Comparison of ENCODE assay signal across 1 cellular context in genomic region chr10:128440513-128441160, GRCh38.
TF ChIP-seq lines count a peak whose summit lies in the region.

No MANE protein-coding gene starts in this region.

TF ChIP-seq in GM23338, 12 proteins besides CTCF, POLR2A, EP300 and RAD21 (continued from another document):
- TF ChIP-seq, protein P1, sequence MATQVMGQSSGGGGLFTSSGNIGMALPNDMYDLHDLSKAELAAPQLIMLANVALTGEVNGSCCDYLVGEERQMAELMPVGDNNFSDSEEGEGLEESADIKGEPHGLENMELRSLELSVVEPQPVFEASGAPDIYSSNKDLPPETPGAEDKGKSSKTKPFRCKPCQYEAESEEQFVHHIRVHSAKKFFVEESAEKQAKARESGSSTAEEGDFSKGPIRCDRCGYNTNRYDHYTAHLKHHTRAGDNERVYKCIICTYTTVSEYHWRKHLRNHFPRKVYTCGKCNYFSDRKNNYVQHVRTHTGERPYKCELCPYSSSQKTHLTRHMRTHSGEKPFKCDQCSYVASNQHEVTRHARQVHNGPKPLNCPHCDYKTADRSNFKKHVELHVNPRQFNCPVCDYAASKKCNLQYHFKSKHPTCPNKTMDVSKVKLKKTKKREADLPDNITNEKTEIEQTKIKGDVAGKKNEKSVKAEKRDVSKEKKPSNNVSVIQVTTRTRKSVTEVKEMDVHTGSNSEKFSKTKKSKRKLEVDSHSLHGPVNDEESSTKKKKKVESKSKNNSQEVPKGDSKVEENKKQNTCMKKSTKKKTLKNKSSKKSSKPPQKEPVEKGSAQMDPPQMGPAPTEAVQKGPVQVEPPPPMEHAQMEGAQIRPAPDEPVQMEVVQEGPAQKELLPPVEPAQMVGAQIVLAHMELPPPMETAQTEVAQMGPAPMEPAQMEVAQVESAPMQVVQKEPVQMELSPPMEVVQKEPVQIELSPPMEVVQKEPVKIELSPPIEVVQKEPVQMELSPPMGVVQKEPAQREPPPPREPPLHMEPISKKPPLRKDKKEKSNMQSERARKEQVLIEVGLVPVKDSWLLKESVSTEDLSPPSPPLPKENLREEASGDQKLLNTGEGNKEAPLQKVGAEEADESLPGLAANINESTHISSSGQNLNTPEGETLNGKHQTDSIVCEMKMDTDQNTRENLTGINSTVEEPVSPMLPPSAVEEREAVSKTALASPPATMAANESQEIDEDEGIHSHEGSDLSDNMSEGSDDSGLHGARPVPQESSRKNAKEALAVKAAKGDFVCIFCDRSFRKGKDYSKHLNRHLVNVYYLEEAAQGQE (IDR thresholded peaks at IDR 0.05; ENCODE audit: unreplicated experiment), result no peak
- TF ChIP-seq, protein P2, sequence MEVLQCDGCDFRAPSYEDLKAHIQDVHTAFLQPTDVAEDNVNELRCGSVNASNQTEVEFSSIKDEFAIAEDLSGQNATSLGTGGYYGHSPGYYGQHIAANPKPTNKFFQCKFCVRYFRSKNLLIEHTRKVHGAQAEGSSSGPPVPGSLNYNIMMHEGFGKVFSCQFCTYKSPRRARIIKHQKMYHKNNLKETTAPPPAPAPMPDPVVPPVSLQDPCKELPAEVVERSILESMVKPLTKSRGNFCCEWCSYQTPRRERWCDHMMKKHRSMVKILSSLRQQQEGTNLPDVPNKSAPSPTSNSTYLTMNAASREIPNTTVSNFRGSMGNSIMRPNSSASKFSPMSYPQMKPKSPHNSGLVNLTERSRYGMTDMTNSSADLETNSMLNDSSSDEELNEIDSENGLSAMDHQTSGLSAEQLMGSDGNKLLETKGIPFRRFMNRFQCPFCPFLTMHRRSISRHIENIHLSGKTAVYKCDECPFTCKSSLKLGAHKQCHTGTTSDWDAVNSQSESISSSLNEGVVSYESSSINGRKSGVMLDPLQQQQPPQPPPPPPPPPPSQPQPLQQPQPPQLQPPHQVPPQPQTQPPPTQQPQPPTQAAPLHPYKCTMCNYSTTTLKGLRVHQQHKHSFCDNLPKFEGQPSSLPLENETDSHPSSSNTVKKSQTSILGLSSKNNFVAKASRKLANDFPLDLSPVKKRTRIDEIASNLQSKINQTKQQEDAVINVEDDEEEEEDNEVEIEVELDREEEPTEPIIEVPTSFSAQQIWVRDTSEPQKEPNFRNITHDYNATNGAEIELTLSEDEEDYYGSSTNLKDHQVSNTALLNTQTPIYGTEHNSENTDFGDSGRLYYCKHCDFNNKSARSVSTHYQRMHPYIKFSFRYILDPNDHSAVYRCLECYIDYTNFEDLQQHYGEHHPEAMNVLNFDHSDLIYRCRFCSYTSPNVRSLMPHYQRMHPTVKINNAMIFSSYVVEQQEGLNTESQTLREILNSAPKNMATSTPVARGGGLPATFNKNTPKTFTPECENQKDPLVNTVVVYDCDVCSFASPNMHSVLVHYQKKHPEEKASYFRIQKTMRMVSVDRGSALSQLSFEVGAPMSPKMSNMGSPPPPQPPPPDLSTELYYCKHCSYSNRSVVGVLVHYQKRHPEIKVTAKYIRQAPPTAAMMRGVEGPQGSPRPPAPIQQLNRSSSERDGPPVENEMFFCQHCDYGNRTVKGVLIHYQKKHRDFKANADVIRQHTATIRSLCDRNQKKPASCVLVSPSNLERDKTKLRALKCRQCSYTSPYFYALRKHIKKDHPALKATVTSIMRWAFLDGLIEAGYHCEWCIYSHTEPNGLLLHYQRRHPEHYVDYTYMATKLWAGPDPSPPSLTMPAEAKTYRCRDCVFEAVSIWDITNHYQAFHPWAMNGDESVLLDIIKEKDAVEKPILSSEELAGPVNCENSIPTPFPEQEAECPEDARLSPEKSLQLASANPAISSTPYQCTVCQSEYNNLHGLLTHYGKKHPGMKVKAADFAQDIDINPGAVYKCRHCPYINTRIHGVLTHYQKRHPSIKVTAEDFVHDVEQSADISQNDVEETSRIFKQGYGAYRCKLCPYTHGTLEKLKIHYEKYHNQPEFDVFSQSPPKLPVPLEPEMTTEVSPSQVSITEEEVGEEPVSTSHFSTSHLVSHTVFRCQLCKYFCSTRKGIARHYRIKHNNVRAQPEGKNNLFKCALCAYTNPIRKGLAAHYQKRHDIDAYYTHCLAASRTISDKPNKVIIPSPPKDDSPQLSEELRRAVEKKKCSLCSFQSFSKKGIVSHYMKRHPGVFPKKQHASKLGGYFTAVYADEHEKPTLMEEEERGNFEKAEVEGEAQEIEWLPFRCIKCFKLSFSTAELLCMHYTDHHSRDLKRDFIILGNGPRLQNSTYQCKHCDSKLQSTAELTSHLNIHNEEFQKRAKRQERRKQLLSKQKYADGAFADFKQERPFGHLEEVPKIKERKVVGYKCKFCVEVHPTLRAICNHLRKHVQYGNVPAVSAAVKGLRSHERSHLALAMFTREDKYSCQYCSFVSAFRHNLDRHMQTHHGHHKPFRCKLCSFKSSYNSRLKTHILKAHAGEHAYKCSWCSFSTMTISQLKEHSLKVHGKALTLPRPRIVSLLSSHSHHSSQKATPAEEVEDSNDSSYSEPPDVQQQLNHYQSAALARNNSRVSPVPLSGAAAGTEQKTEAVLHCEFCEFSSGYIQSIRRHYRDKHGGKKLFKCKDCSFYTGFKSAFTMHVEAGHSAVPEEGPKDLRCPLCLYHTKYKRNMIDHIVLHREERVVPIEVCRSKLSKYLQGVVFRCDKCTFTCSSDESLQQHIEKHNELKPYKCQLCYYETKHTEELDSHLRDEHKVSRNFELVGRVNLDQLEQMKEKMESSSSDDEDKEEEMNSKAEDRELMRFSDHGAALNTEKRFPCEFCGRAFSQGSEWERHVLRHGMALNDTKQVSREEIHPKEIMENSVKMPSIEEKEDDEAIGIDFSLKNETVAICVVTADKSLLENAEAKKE (CRISPR knock-in tag; IDR thresholded peaks at IDR 0.05), result no peak
- TF ChIP-seq CREB1 (CRISPR knock-in tag; IDR thresholded peaks at IDR 0.05; ENCODE audit: low read depth), result no peak
TF ChIP-seq in GM23338: peak in this region for 0.
